11 cellular contexts compared by ENCODE assay signal in the genomic region with DNA sequence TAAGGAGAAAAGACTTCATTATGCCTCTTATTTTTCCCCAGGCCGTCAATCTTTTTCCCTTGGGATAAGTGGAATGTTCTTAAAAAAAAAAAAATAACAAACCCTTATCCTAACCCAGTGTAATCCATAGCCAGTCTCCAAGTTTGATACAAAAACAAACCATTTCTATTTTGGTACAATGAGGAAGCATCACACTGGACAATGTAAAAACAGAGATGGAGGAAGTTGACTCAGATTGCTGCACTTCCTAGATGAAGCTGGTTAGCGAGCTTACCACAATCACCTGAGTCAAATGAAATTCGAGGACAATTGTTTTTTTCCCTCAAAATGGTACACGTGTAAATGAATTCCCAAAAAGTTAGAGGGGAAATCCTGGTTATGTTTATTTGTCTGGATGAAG.
DNase-seq lines count a peak whose midpoint lies in the region; ATAC-seq and TF ChIP-seq lines count a peak whose summit lies in the region.
"Had no signal": no experiment of that assay in that cellular context is flagged by ENCODE, and none has a peak within 500 bp of the region (broad histone marks: within the 10 kb centered on the region; RNA-seq: fewer than 3 reads in every experiment).

No MANE protein-coding gene starts in this region.

- no peak overlapping the region; the same call in 1 of the 2 replicates for H3K9ac ChIP-seq in OCI-LY3 (ENCODE audit: low read length)
- no peak overlapping the region for H3K9ac ChIP-seq in skeletal muscle satellite cell (ENCODE audit: low read depth, low read length)

- no peak overlapping the region for H3K4me3 Mint-ChIP-seq in WTC11
- H3K4me3 Mint-ChIP-seq: activated CD4-positive, alpha-beta T cell treated with anti-CD3 and anti-CD28 coated beads, Interleukin-2, amount 10 ng/mL, durations not matched to agents 7 days and 5 days had no signal

- no peak overlapping the region for H3K27ac Mint-ChIP-seq in WTC11
- H3K27ac Mint-ChIP-seq: activated CD4-positive, alpha-beta T cell treated with anti-CD3 and anti-CD28 coated beads, Interleukin-2, amount 10 ng/mL, durations not matched to agents 7 days and 5 days had no signal

- H3K9me3 ChIP-seq in OCI-LY3 (ENCODE audit: insufficient read depth, low read length): no peaks in the 10 kb centered on the region
- H3K9me3 ChIP-seq in skeletal muscle satellite cell (replicated peaks; ENCODE audit: low read length): no peaks in the 10 kb centered on the region
- H3K9me3 ChIP-seq: colonic mucosa had no signal

- CTCF ChIA-PET in WTC11 (lab: Charles Lee): interaction anchor here (1.3 kb wide), 1 partner anchor 56 kb away, joined by 3 read pairs; no protein-coding TSS in a partner anchor

- POLR2A ChIA-PET in WTC11 (lab: Charles Lee): no interaction called here

- no peaks in the 10 kb centered on the region for H3K36me3 Mint-ChIP-seq in WTC11

- TF ChIP-seq CTCF in OCI-LY3 (IDR thresholded peaks at IDR 0.05; ENCODE audit: low read depth, low read length) (no peak), fibroblast of the aortic adventitia (IDR thresholded peaks at IDR 0.05; ENCODE audit: insufficient read depth, low read length) (no peak), WTC11 (IDR thresholded peaks at IDR 0.05) (no peak)

- ATAC-seq in GM19035 (IDR thresholded peaks at IDR 0.05; ENCODE audit: unreplicated experiment): peak; percentile 44
- no peak for ATAC-seq in WTC11

- no peaks in the 10 kb centered on the region for H3K27me3 Mint-ChIP-seq in WTC11 (ENCODE audit: low read depth)

- H3K4me1 ChIP-seq in OCI-LY3 (ENCODE audit: low read length) (peaks cover 75% of the 10 kb centered on the region), skeletal muscle satellite cell (ENCODE audit: control insufficient read depth, insufficient read depth, low read length) (peaks cover 20% of the 10 kb centered on the region)
- H3K4me1 ChIP-seq: colonic mucosa had no signal

- peaks cover 96% of the 10 kb centered on the region for H4K20me1 ChIP-seq in OCI-LY3 (ENCODE audit: insufficient read depth, low read length)

- H3K4me3 ChIP-seq in OCI-LY3 (ENCODE audit: low read length): peak overlapping the region; percentile 3
- no peak overlapping the region for H3K4me3 ChIP-seq in fibroblast of the aortic adventitia (ENCODE audit: low read depth, low read length)
- no peak overlapping the region for H3K4me3 ChIP-seq in skeletal muscle satellite cell (ENCODE audit: low read length)
- H3K4me3 ChIP-seq: colonic mucosa had no signal

- H3K36me3 ChIP-seq in OCI-LY3 (replicated peaks; ENCODE audit: low read depth, low read length): peaks cover 50% of the 10 kb centered on the region
- H3K36me3 ChIP-seq in skeletal muscle satellite cell (ENCODE audit: insufficient read depth, low read length): no peaks in the 10 kb centered on the region
- H3K36me3 ChIP-seq: colonic mucosa had no signal

- H3K4me1 Mint-ChIP-seq in WTC11: peaks cover 56% of the 10 kb centered on the region
- H3K4me1 Mint-ChIP-seq: activated CD4-positive, alpha-beta T cell treated with anti-CD3 and anti-CD28 coated beads, Interleukin-2, amount 10 ng/mL, durations not matched to agents 7 days and 5 days had no signal

- peaks cover 99% of the 10 kb centered on the region for H3K79me2 ChIP-seq in OCI-LY3 (ENCODE audit: low read length)

- peak; percentile 88 for DNase-seq in fibroblast of the aortic adventitia (ENCODE audit: low read depth)
- no peak for DNase-seq in WTC11 (ENCODE audit: low spot score)
- DNase-seq in NCI-H1436 treated with DMSO at 0.1 percent for 48 hours (lab: John Stamatoyannopoulos, UW): no peak
- DNase-seq in activated CD4-positive, alpha-beta T cell treated with anti-CD3 and anti-CD28 coated beads, Interleukin-2, amount 50 U/mL, for 48 hours: no peak
- DNase-seq in amygdala (lab: John Stamatoyannopoulos, UW): no peak
- DNase-seq: activated CD4-positive, alpha-beta T cell treated with anti-CD3 and anti-CD28 coated beads, Interleukin-2, amount 10 ng/mL, durations not matched to agents 7 days and 5 days; colonic mucosa; DND-41 had no signal

- peak overlapping the region; percentile 63 for H3K27ac ChIP-seq in OCI-LY3 (ENCODE audit: low read length)
- H3K27ac ChIP-seq: colonic mucosa had no signal

- H2AFZ ChIP-seq in OCI-LY3 (ENCODE audit: low read depth, low read length): no peak overlapping the region

- H3K9me3 Mint-ChIP-seq in WTC11: no peaks in the 10 kb centered on the region
- H3K9me3 Mint-ChIP-seq: activated CD4-positive, alpha-beta T cell treated with anti-CD3 and anti-CD28 coated beads, Interleukin-2, amount 10 ng/mL, durations not matched to agents 7 days and 5 days had no signal

- H3K27me3 ChIP-seq in OCI-LY3 (ENCODE audit: low read depth, low read length) (no peaks in the 10 kb centered on the region), skeletal muscle satellite cell (ENCODE audit: control insufficient read depth, insufficient read depth, low read length) (no peaks in the 10 kb centered on the region)
- H3K27me3 ChIP-seq: colonic mucosa had no signal

- H3K4me2 ChIP-seq in OCI-LY3 (ENCODE audit: low read length) (peak overlapping the region; percentile 41), skeletal muscle satellite cell (ENCODE audit: low read length) (peak overlapping the region; percentile 30)

TF ChIP-seq in WTC11, 78 proteins besides CTCF, POLR2A, EP300 and RAD21:
- TF ChIP-seq ZNF416 (CRISPR knock-in tag; IDR thresholded peaks at IDR 0.05) (no peak), NFE2L1 (CRISPR knock-in tag; IDR thresholded peaks at IDR 0.05) (no peak), EMX1 (CRISPR knock-in tag; IDR thresholded peaks at IDR 0.05) (no peak), TEAD1 (CRISPR knock-in tag; IDR thresholded peaks at IDR 0.05) (no peak)
